Comparison of ENCODE assay signal across 21 cellular contexts in genomic region chr4:148852092-148852699, GRCh38.
DNase-seq lines count a peak whose midpoint lies in the region; ATAC-seq and TF ChIP-seq lines count a peak whose summit lies in the region.
"Had no signal": no experiment of that assay in that cellular context is flagged by ENCODE, and none has a peak within 500 bp of the region (broad histone marks: within the 10 kb centered on the region; RNA-seq: fewer than 3 reads in every experiment).

No MANE protein-coding gene starts in this region.

- H3K4me3 Mint-ChIP-seq in Calu3 (ENCODE audit: low read depth, unreplicated experiment) (no peak overlapping the region), natural killer cell (no peak overlapping the region)
- H3K4me3 Mint-ChIP-seq: activated naive CD4-positive, alpha-beta T cell treated with anti-CD3 and anti-CD28 coated beads, Interleukin-2, amount 50 U/mL, for 24 hours; nephron progenitor cell; stimulated activated effector memory CD8-positive, alpha-beta T cell treated with anti-CD3 and anti-CD28 coated beads, Interleukin-12 subunit alpha, Interleukin-12 subunit beta, amount 100 ng/mL, for 72 hours had no signal

- DNase-seq in Calu3 (peak; percentile 31), NCI-H226 (peak; percentile 15), dermis blood vessel endothelial cell (peak; percentile 44), mucosa of gallbladder (ENCODE audit: low spot score) (peak; percentile 47), natural killer cell (no peak), NCI-H2081 (lab: John Stamatoyannopoulos, UW) (no peak)
- no peak for DNase-seq in activated CD8-positive, alpha-beta memory T cell treated with anti-CD3 and anti-CD28 coated beads, Interleukin-2, amount 50 U/mL, for 4 hours
- DNase-seq: activated CD4-positive, alpha-beta T cell treated with anti-CD3 and anti-CD28 coated beads for 4 hours; aorta; effector CD8-positive, alpha-beta T cell; esophagus squamous epithelium; glutamatergic neuron; Karpas-422; left colon; NCI-H1930; NCI-H82; nephron progenitor cell; stimulated activated CD4-positive, alpha-beta T cell treated with anti-CD3 and anti-CD28 coated beads, Interleukin-1b, Interleukin-23, amount 100 ng/mL, for 48 hours had no signal

- no peak for TF ChIP-seq CTCF in Calu3 (IDR thresholded peaks at IDR 0.05; ENCODE audit: unreplicated experiment)
- TF ChIP-seq CTCF in natural killer cell (IDR thresholded peaks at IDR 0.05) = no peak

- ATAC-seq in natural killer cell (no peak), HG03432 (IDR thresholded peaks at IDR 0.05; ENCODE audit: unreplicated experiment) (no peak)
- ATAC-seq: stimulated activated effector memory CD8-positive, alpha-beta T cell treated with anti-CD3 and anti-CD28 coated beads, Interleukin-12 subunit alpha, Interleukin-12 subunit beta, amount 100 ng/mL, for 72 hours had no signal

- no TSS peak for BruUV-seq in Calu3 (replicated peaks; lab: Mats Ljungman, UMichigan)

- H3K27me3 Mint-ChIP-seq in Calu3 (ENCODE audit: unreplicated experiment) (no peaks in the 10 kb centered on the region), natural killer cell (ENCODE audit: low read depth in 2 of 2) (no peaks in the 10 kb centered on the region)

- intact Hi-C loops in Calu3 (cut with micrococcal nuclease; ENCODE audit: unreplicated experiment) = loop anchor here (2.0 to 10.0 kb wide), 6 partner anchors 57 to 927 kb away; partner anchors contain the start of gene NR3C2
- intact Hi-C loops in natural killer cell (cut with micrococcal nuclease) = no loop called here

- peaks cover 10% of the 10 kb centered on the region for H3K36me3 Mint-ChIP-seq in Calu3 (ENCODE audit: insufficient read depth, unreplicated experiment)
- H3K36me3 Mint-ChIP-seq in natural killer cell = no peaks in the 10 kb centered on the region
- H3K36me3 Mint-ChIP-seq: stimulated activated effector memory CD8-positive, alpha-beta T cell treated with anti-CD3 and anti-CD28 coated beads, Interleukin-12 subunit alpha, Interleukin-12 subunit beta, amount 100 ng/mL, for 72 hours had no signal

- H3K27ac Mint-ChIP-seq in Calu3 (ENCODE audit: unreplicated experiment) (peak overlapping the region; percentile 66), natural killer cell (no peak overlapping the region)
- H3K27ac Mint-ChIP-seq: activated naive CD4-positive, alpha-beta T cell treated with anti-CD3 and anti-CD28 coated beads, Interleukin-2, amount 50 U/mL, for 24 hours; nephron progenitor cell; stimulated activated effector memory CD8-positive, alpha-beta T cell treated with anti-CD3 and anti-CD28 coated beads, Interleukin-12 subunit alpha, Interleukin-12 subunit beta, amount 100 ng/mL, for 72 hours had no signal

- CTCF ChIA-PET in Calu3 (lab: Charles Lee) = no interaction called here

- peaks cover 49% of the 10 kb centered on the region for H3K4me1 Mint-ChIP-seq in Calu3 (ENCODE audit: low read depth, unreplicated experiment)
- H3K4me1 Mint-ChIP-seq in natural killer cell = no peaks in the 10 kb centered on the region
- H3K4me1 Mint-ChIP-seq: activated naive CD4-positive, alpha-beta T cell treated with anti-CD3 and anti-CD28 coated beads, Interleukin-2, amount 50 U/mL, for 24 hours; stimulated activated effector memory CD8-positive, alpha-beta T cell treated with anti-CD3 and anti-CD28 coated beads, Interleukin-12 subunit alpha, Interleukin-12 subunit beta, amount 100 ng/mL, for 72 hours had no signal

- H3K9me3 Mint-ChIP-seq in Calu3 (ENCODE audit: low read depth, unreplicated experiment) (peaks cover 2% of the 10 kb centered on the region), natural killer cell (peaks cover 5 to 10% of the 10 kb centered on the region in 2 donors)
- H3K9me3 Mint-ChIP-seq: activated naive CD4-positive, alpha-beta T cell treated with anti-CD3 and anti-CD28 coated beads, Interleukin-2, amount 50 U/mL, for 24 hours had no signal

Comparison
In these comparisons a context has a peak if more than half of its experiments do, and no peak if none do; other contexts are left out.
1. DNase-seq: peak in Calu3 (single experiment), NCI-H226 (single experiment), dermis blood vessel endothelial cell (single experiment) and mucosa of gallbladder (single experiment); none in activated CD8-positive, alpha-beta memory T cell treated with anti-CD3 and anti-CD28 coated beads, Interleukin-2, amount 50 U/mL, for 4 hours (single experiment), natural killer cell (single experiment) and NCI-H2081 (0 of 2).